1 cellular context compared by ENCODE assay signal in genomic region chr11:126378763-126379162, GRCh38.
TF ChIP-seq lines count a peak whose summit lies in the region.

No MANE protein-coding gene starts in this region.

TF ChIP-seq in IMR-90, 13 proteins besides CTCF, POLR2A, EP300 and RAD21 (continued from another document):
- TF ChIP-seq ELK1 (IDR thresholded peaks at IDR 0.05; ENCODE audit: borderline replicate concordance, low read depth, low read length): no peak
- TF ChIP-seq NFE2L2 (IDR thresholded peaks at IDR 0.05; ENCODE audit: low read depth, low read length): no peak
